In genomic region chr11:74012072-74012809, GRCh38 we compare ENCODE assay signal across 14 cellular contexts. TPM values are rescaled to one million over a fixed set of nuclear protein-coding genes. Genes with fewer than 3 reads are reported as not detected.
DNase-seq lines count a peak whose midpoint lies in the region; ATAC-seq and TF ChIP-seq lines count a peak whose summit lies in the region.
"Had no signal": no experiment of that assay in that cellular context is flagged by ENCODE, and none has a peak within 500 bp of the region (broad histone marks: within the 10 kb centered on the region; RNA-seq: fewer than 3 reads in every experiment).

No MANE protein-coding gene starts in this region.

- CTCF ChIA-PET in activated CD8-positive, alpha-beta T cell treated with anti-CD3 and anti-CD28 coated beads, Interleukin-2, amount 10 ng/mL, durations not matched to agents 7 days and 5 days (lab: Charles Lee) = interaction anchor here (0.8 to 1.5 kb wide), 3 partner anchors 18 to 159 kb away, joined by 3 to 7 read pairs (median 3); partner anchors contain the start of genes C2CD3 and PPME1

- peak overlapping the region; percentile 75 for H3K27ac Mint-ChIP-seq in activated CD8-positive, alpha-beta T cell treated with anti-CD3 and anti-CD28 coated beads, Interleukin-2, amount 10 ng/mL, durations not matched to agents 7 days and 5 days
- peak overlapping the region; percentile 94 for H3K27ac Mint-ChIP-seq in stimulated activated memory B cell treated with anti-CD40 and anti-IgM and Interleukin-4, amounts not matched to agents 10 μg/mL and 1 μg/mL and 100 μg/mL, for 72 hours

- POLR2A ChIA-PET in activated CD8-positive, alpha-beta T cell treated with anti-CD3 and anti-CD28 coated beads, Interleukin-2, amount 10 ng/mL, durations not matched to agents 7 days and 5 days (lab: Charles Lee) = interaction anchor here (1.2 to 6.1 kb wide), 6 partner anchors 10 to 42 kb away, joined by 3 to 51 read pairs (median 7); partner anchors contain the start of gene UCP2

- peak overlapping the region; percentile 80 for H3K27ac ChIP-seq in effector memory CD4-positive, alpha-beta T cell (ENCODE audit: insufficient read depth, low read length, poor library complexity, severe bottlenecking)
- H3K27ac ChIP-seq in breast epithelium = no peak overlapping the region
- H3K27ac ChIP-seq: adrenal gland, hepatocyte had no signal

- H3K9me3 Mint-ChIP-seq in activated T-cell treated with anti-CD3 and anti-CD28 coated beads, Interleukin-2, amount 50 U/mL, for 4 hours = no peaks in the 10 kb centered on the region
- H3K9me3 Mint-ChIP-seq in activated CD8-positive, alpha-beta T cell treated with anti-CD3 and anti-CD28 coated beads, Interleukin-2, amount 10 ng/mL, durations not matched to agents 7 days and 5 days (ENCODE audit: insufficient read depth) = no peaks in the 10 kb centered on the region
- no peaks in the 10 kb centered on the region for H3K9me3 Mint-ChIP-seq in stimulated activated memory B cell treated with anti-CD40 and anti-IgM and Interleukin-4, amounts not matched to agents 10 μg/mL and 1 μg/mL and 100 μg/mL, for 72 hours

- no peaks in the 10 kb centered on the region for H3K27me3 Mint-ChIP-seq in activated T-cell treated with anti-CD3 and anti-CD28 coated beads, Interleukin-2, amount 50 U/mL, for 4 hours (ENCODE audit: low read depth)
- no peaks in the 10 kb centered on the region for H3K27me3 Mint-ChIP-seq in activated CD8-positive, alpha-beta T cell treated with anti-CD3 and anti-CD28 coated beads, Interleukin-2, amount 10 ng/mL, durations not matched to agents 7 days and 5 days (ENCODE audit: low read depth)
- H3K27me3 Mint-ChIP-seq in stimulated activated memory B cell treated with anti-CD40 and anti-IgM and Interleukin-4, amounts not matched to agents 10 μg/mL and 1 μg/mL and 100 μg/mL, for 72 hours = no peaks in the 10 kb centered on the region

- no peaks in the 10 kb centered on the region for H3K9me3 ChIP-seq in effector memory CD4-positive, alpha-beta T cell (ENCODE audit: control insufficient read depth, low read length)
- no peaks in the 10 kb centered on the region for H3K9me3 ChIP-seq in breast epithelium
- H3K9me3 ChIP-seq: adrenal gland, SK-N-SH had no signal

- no peak for TF ChIP-seq POLR2A in breast epithelium (IDR thresholded peaks at IDR 0.05)

- intact Hi-C loops in breast epithelium (cut with DNase I; ENCODE audit: low total_unique reads) = no loop called here

- peak overlapping the region; percentile 38 for H3K4me3 Mint-ChIP-seq in activated T-cell treated with anti-CD3 and anti-CD28 coated beads, Interleukin-2, amount 50 U/mL, for 4 hours
- H3K4me3 Mint-ChIP-seq in activated CD8-positive, alpha-beta T cell treated with anti-CD3 and anti-CD28 coated beads, Interleukin-2, amount 10 ng/mL, durations not matched to agents 7 days and 5 days = no peak overlapping the region
- peak overlapping the region; percentile 49 for H3K4me3 Mint-ChIP-seq in stimulated activated memory B cell treated with anti-CD40 and anti-IgM and Interleukin-4, amounts not matched to agents 10 μg/mL and 1 μg/mL and 100 μg/mL, for 72 hours

- DNase-seq in activated T-cell treated with anti-CD3 and anti-CD28 coated beads, Interleukin-2, amount 50 U/mL, for 4 hours = no peak
- DNase-seq in activated T-cell treated with anti-CD3 and anti-CD28 coated beads, Interleukin-2, amount 50 U/mL, for 48 hours = no peak
- no peak for DNase-seq in activated CD8-positive, alpha-beta T cell treated with anti-CD3 and anti-CD28 coated beads, Interleukin-2, amount 10 ng/mL, durations not matched to agents 7 days and 5 days
- DNase-seq in effector memory CD4-positive, alpha-beta T cell = no peak
- DNase-seq in SHP77 treated with DMSO at 0.1 percent for 48 hours (lab: John Stamatoyannopoulos, UW) (no peak), breast epithelium (ENCODE audit: low spot score in 2 of 2) (no peak)
- DNase-seq: adrenal gland, kidney, NCI-H1417 treated with DMSO at 0.1 percent for 48 hours, NCI-H774, SK-N-SH had no signal

- no peak for TF ChIP-seq CTCF in breast epithelium (IDR thresholded peaks at IDR 0.05)

- no peaks in the 10 kb centered on the region for H3K36me3 ChIP-seq in effector memory CD4-positive, alpha-beta T cell (ENCODE audit: control insufficient read depth, insufficient read depth, low read length)
- no peaks in the 10 kb centered on the region for H3K36me3 ChIP-seq in breast epithelium
- H3K36me3 ChIP-seq: adrenal gland had no signal

- peaks cover 16% of the 10 kb centered on the region for H3K36me3 Mint-ChIP-seq in activated T-cell treated with anti-CD3 and anti-CD28 coated beads, Interleukin-2, amount 50 U/mL, for 4 hours (ENCODE audit: insufficient read depth)
- H3K36me3 Mint-ChIP-seq in activated CD8-positive, alpha-beta T cell treated with anti-CD3 and anti-CD28 coated beads, Interleukin-2, amount 10 ng/mL, durations not matched to agents 7 days and 5 days (ENCODE audit: low read depth) = peaks cover 36% of the 10 kb centered on the region
- H3K36me3 Mint-ChIP-seq in stimulated activated memory B cell treated with anti-CD40 and anti-IgM and Interleukin-4, amounts not matched to agents 10 μg/mL and 1 μg/mL and 100 μg/mL, for 72 hours = peaks cover 36% of the 10 kb centered on the region

- H3K4me1 ChIP-seq in effector memory CD4-positive, alpha-beta T cell (ENCODE audit: control insufficient read depth, insufficient read depth, low read length, poor library complexity, severe bottlenecking) = peaks cover 85% of the 10 kb centered on the region
- no peaks in the 10 kb centered on the region for H3K4me1 ChIP-seq in breast epithelium

- ATAC-seq in activated T-cell treated with anti-CD3 and anti-CD28 coated beads, Interleukin-2, amount 50 U/mL, for 4 hours = no peak
- no peak for ATAC-seq in activated CD8-positive, alpha-beta T cell treated with anti-CD3 and anti-CD28 coated beads, Interleukin-2, amount 10 ng/mL, durations not matched to agents 7 days and 5 days
- ATAC-seq in stimulated activated memory B cell treated with anti-CD40 and anti-IgM and Interleukin-4, amounts not matched to agents 10 μg/mL and 1 μg/mL and 100 μg/mL, for 72 hours = no peak
- no peak for ATAC-seq in GM19395 (IDR thresholded peaks at IDR 0.05; ENCODE audit: unreplicated experiment)

- no peak overlapping the region for H3K4me3 ChIP-seq in effector memory CD4-positive, alpha-beta T cell (ENCODE audit: insufficient read depth, low read depth, low read length, poor library complexity, severe bottlenecking)
- no peak overlapping the region for H3K4me3 ChIP-seq in breast epithelium
- H3K4me3 ChIP-seq: adrenal gland, hepatocyte had no signal

- H3K27me3 ChIP-seq in effector memory CD4-positive, alpha-beta T cell (replicated peaks; ENCODE audit: control insufficient read depth, insufficient read depth, low read length, poor library complexity, severe bottlenecking) = no peaks in the 10 kb centered on the region
- H3K27me3 ChIP-seq in breast epithelium = no peaks in the 10 kb centered on the region
- H3K27me3 ChIP-seq: adrenal gland, hepatocyte had no signal

- peaks cover 94% of the 10 kb centered on the region for H3K4me1 Mint-ChIP-seq in activated T-cell treated with anti-CD3 and anti-CD28 coated beads, Interleukin-2, amount 50 U/mL, for 4 hours (ENCODE audit: low read depth)
- peaks cover 65% of the 10 kb centered on the region for H3K4me1 Mint-ChIP-seq in activated CD8-positive, alpha-beta T cell treated with anti-CD3 and anti-CD28 coated beads, Interleukin-2, amount 10 ng/mL, durations not matched to agents 7 days and 5 days (ENCODE audit: low read depth)
- peaks cover 79% of the 10 kb centered on the region for H3K4me1 Mint-ChIP-seq in stimulated activated memory B cell treated with anti-CD40 and anti-IgM and Interleukin-4, amounts not matched to agents 10 μg/mL and 1 μg/mL and 100 μg/mL, for 72 hours

RNA-seq across cellular contexts. Expression of gene UCP3, which starts 3.4 kb away (rescaled TPM):
- 1 to 10 TPM; 1.3 to 2.6 (median 1.7) TPM for total RNA-seq in activated T-cell treated with anti-CD3 and anti-CD28 coated beads, Interleukin-2, amount 50 U/mL, for 4 hours
- 1 to 10 TPM; 2.9 TPM for total RNA-seq in activated CD8-positive, alpha-beta T cell treated with anti-CD3 and anti-CD28 coated beads, Interleukin-2, amount 10 ng/mL, durations not matched to agents 7 days and 5 days
- total RNA-seq in breast epithelium = 1 to 10 TPM; 1.6 to 5.9 (median 1.8) TPM

RNA-seq across cellular contexts. Expression of gene UCP2, which starts 29.6 kb away (rescaled TPM):
- total RNA-seq in activated T-cell treated with anti-CD3 and anti-CD28 coated beads, Interleukin-2, amount 50 U/mL, for 4 hours = 100 to 1,000 TPM in 1 of 3 donors, 10 to 100 TPM in 2; 69.3 to 146 (median 88.9) TPM
- 100 to 1,000 TPM; 205 to 218 TPM for total RNA-seq in activated CD8-positive, alpha-beta T cell treated with anti-CD3 and anti-CD28 coated beads, Interleukin-2, amount 10 ng/mL, durations not matched to agents 7 days and 5 days
- total RNA-seq in breast epithelium = 10 to 100 TPM; 28.2 to 82.4 (median 45.2) TPM
